8 cellular contexts compared by ENCODE assay signal in genomic region chr6:2496291-2496690, GRCh38.
"Had no signal": no experiment of that assay in that cellular context is flagged by ENCODE, and none has a peak within 500 bp of the region (broad histone marks: within the 10 kb centered on the region; RNA-seq: fewer than 3 reads in every experiment).

No MANE protein-coding gene starts in this region.

- H2AFZ ChIP-seq: GM23338 had no signal

- H3K9me3 ChIP-seq: HAP-1 had no signal

- H3K4me1 ChIP-seq: HAP-1 had no signal

- H3K4me3 ChIP-seq: GM23338, HAP-1, K562 had no signal

- H3K4me3 Mint-ChIP-seq: GM23338, HFFc6 had no signal

- FAIRE-seq: HTR-8/SVneo, K562 had no signal

- H3K9me3 Mint-ChIP-seq: GM23338 had no signal

- H3K27ac Mint-ChIP-seq: GM23338, HFFc6 had no signal

- H3K36me3 ChIP-seq: HAP-1 had no signal

- DNase-seq: H7, HFFc6, IMR-90, KG1 had no signal

- H3K4me2 ChIP-seq: GM23338 had no signal

- H3K4me1 Mint-ChIP-seq: GM23338 had no signal
